ENCODE assay signal across 14 cellular contexts in genomic region chr7:134071355-134072331, GRCh38. TPM values are rescaled to one million over a fixed set of nuclear protein-coding genes. Genes with fewer than 3 reads are reported as not detected.
DNase-seq lines count a peak whose midpoint lies in the region; ATAC-seq, FAIRE-seq and TF ChIP-seq lines count a peak whose summit lies in the region.
"Had no signal": no experiment of that assay in that cellular context is flagged by ENCODE, and none has a peak within 500 bp of the region (broad histone marks: within the 10 kb centered on the region; RNA-seq: fewer than 3 reads in every experiment).

No MANE protein-coding gene starts in this region.

- H3K9me3 ChIP-seq in Peyer's patch (no peaks in the 10 kb centered on the region), HepG2 (ENCODE audit: low read length) (no peaks in the 10 kb centered on the region)
- H3K9me3 ChIP-seq: upper lobe of right lung had no signal

- H3K27me3 ChIP-seq in GM06990 (replicated peaks; ENCODE audit: control insufficient read depth, insufficient read depth, low read length) (no peaks in the 10 kb centered on the region), Peyer's patch (no peaks in the 10 kb centered on the region), HepG2 (ENCODE audit: control insufficient read depth in 1 of 2, insufficient read depth in 2 of 2, low read length in 2 of 2) (no peaks in the 10 kb centered on the region)
- H3K27me3 ChIP-seq: upper lobe of right lung had no signal

- no peak for FAIRE-seq in HepG2 (lab: Jason Lieb, UNC)
- FAIRE-seq: A204.1 had no signal

- no peak overlapping the region for H3K4me2 ChIP-seq in HepG2 (ENCODE audit: low read depth, low read length)

- CTCF ChIA-PET in HepG2 (lab: Yijun Ruan, JAX; ENCODE audit: low intra/inter-chr PET ratio, low total read pairs), result no interaction called here

- BruUV-seq in HepG2 (replicated peaks; lab: Mats Ljungman, UMichigan), result no TSS peak

- H3K27ac Mint-ChIP-seq in type B pancreatic cell, result no peak overlapping the region

- peak; percentile 85 for ATAC-seq in GM19043 (IDR thresholded peaks at IDR 0.05; ENCODE audit: low read depth, unreplicated experiment)
- ATAC-seq in HG02571 (IDR thresholded peaks at IDR 0.05; ENCODE audit: unreplicated experiment), result peak; percentile 90
- ATAC-seq in HG03342 (IDR thresholded peaks at IDR 0.05; ENCODE audit: unreplicated experiment), result peak; percentile 84
- no peak for ATAC-seq in HepG2
- ATAC-seq: upper lobe of right lung had no signal

- in situ Hi-C loops in HepG2 (cut with HindIII; ENCODE audit: extremely low pct_ligation_motif_present, low pct_unique_long_range_greater_than_20kb), result no loop called here

- H3K9me3 Mint-ChIP-seq in type B pancreatic cell, result peaks cover 5% of the 10 kb centered on the region

- no peaks in the 10 kb centered on the region for H3K79me2 ChIP-seq in HepG2 (ENCODE audit: insufficient read depth, low read length)

- peaks cover 10% of the 10 kb centered on the region for H3K36me3 Mint-ChIP-seq in type B pancreatic cell

- TF ChIP-seq RAD21 in HepG2 (CRISPR knock-in tag; IDR thresholded peaks at IDR 0.05), result no peak

- no peak for TF ChIP-seq CTCF in GM06990 (IDR thresholded peaks at IDR 0.05; ENCODE audit: insufficient read depth, low read length, poor library complexity, severe bottlenecking)
- no peak for TF ChIP-seq CTCF in Peyer's patch (IDR thresholded peaks at IDR 0.05)
- TF ChIP-seq CTCF in HepG2 (CRISPR knock-in tag; IDR thresholded peaks at IDR 0.05), result no peak
- TF ChIP-seq CTCF in type B pancreatic cell (conservative IDR thresholded peaks at IDR 0.05), result no peak

- peak; percentile 26 for DNase-seq in GM06990 (ENCODE audit: extremely low read depth, insufficient read length)
- DNase-seq in Peyer's patch, result no peak
- DNase-seq in HepG2 (ENCODE audit: low spot score), result no peak
- DNase-seq in type B pancreatic cell (ENCODE audit: extremely low spot score, unreplicated experiment), result no peak
- DNase-seq in HK-2 (ENCODE audit: unreplicated experiment), result no peak
- DNase-seq: DMS79, GM23248, hypothalamus, RPMI8226, upper lobe of right lung had no signal

- no peaks in the 10 kb centered on the region for H3K4me1 Mint-ChIP-seq in type B pancreatic cell (ENCODE audit: unreplicated experiment)

- H4K20me1 ChIP-seq in HepG2 (ENCODE audit: insufficient read depth, low read length), result no peaks in the 10 kb centered on the region

- H3K27me3 Mint-ChIP-seq in type B pancreatic cell, result no peaks in the 10 kb centered on the region

- H3K4me3 ChIP-seq in GM06990 (replicated peaks; ENCODE audit: low read depth, low read length), result no peak overlapping the region
- H3K4me3 ChIP-seq in Peyer's patch, result no peak overlapping the region
- H3K4me3 ChIP-seq in HepG2 (replicated peaks in 1 of 3; ENCODE audit: insufficient read depth in 1 of 3, low read depth in 2 of 3, low read length in 3 of 3), result no peak overlapping the region
- H3K4me3 ChIP-seq: GM23248, upper lobe of right lung had no signal

- intact Hi-C loops in HepG2 (cut with micrococcal nuclease; ENCODE audit: unreplicated experiment), result no loop called here

- no peak overlapping the region for H3K4me3 Mint-ChIP-seq in type B pancreatic cell

- TF ChIP-seq POLR2A in Peyer's patch (IDR thresholded peaks at IDR 0.05) (no peak), HepG2 (IDR thresholded peaks at IDR 0.05; ENCODE audit: insufficient read depth in 1 of 2, low read depth in 2 of 2, low read length in 2 of 2) (no peak)

- no peak overlapping the region for H2AFZ ChIP-seq in HepG2 (ENCODE audit: low read length)
- H2AFZ ChIP-seq: GM23248 had no signal

- H3K27ac ChIP-seq in Peyer's patch (no peak overlapping the region), HepG2 (ENCODE audit: extremely low read length, insufficient read depth, low read length) (no peak overlapping the region)
- H3K27ac ChIP-seq: GM23248, upper lobe of right lung had no signal

- no peak for TF ChIP-seq EP300 in HepG2 (IDR thresholded peaks at IDR 0.05; ENCODE audit: low read depth in 2 of 2, low read length in 2 of 2)
- TF ChIP-seq EP300 in HepG2 (CRISPR knock-in tag; IDR thresholded peaks at IDR 0.05; ENCODE audit: borderline replicate concordance), result no peak

- no peak overlapping the region for H3K9ac ChIP-seq in HepG2 (ENCODE audit: insufficient read depth, low read depth, low read length)
- H3K9ac ChIP-seq: GM23248 had no signal

- H3K4me1 ChIP-seq in Peyer's patch (no peaks in the 10 kb centered on the region), HepG2 (ENCODE audit: insufficient read depth, low read length) (no peaks in the 10 kb centered on the region)
- H3K4me1 ChIP-seq: upper lobe of right lung had no signal

- POLR2A ChIA-PET in HepG2 (lab: Yijun Ruan, JAX), result no interaction called here

- H3K36me3 ChIP-seq in GM06990 (ENCODE audit: control insufficient read depth, insufficient read depth, low read length) (no peaks in the 10 kb centered on the region), Peyer's patch (no peaks in the 10 kb centered on the region), HepG2 (replicated peaks in 1 of 2; ENCODE audit: control insufficient read depth in 1 of 2, insufficient read depth in 2 of 2, low read length in 2 of 2) (no peaks in the 10 kb centered on the region)
- H3K36me3 ChIP-seq: upper lobe of right lung had no signal

TF ChIP-seq in HepG2, 621 proteins besides CTCF, POLR2A, EP300 and RAD21 (continues in another document):
- TF ChIP-seq ZBTB42 (CRISPR knock-in tag; IDR thresholded peaks at IDR 0.05), result no peak
- no peak for TF ChIP-seq PRDM15 (CRISPR knock-in tag; IDR thresholded peaks at IDR 0.05)
- TF ChIP-seq ZNF788 (CRISPR knock-in tag; IDR thresholded peaks at IDR 0.05; ENCODE audit: borderline replicate concordance), result no peak
- TF ChIP-seq YEATS4 (CRISPR knock-in tag; IDR thresholded peaks at IDR 0.05; ENCODE audit: borderline replicate concordance), result no peak
- no peak for TF ChIP-seq CSRNP2 (CRISPR knock-in tag; conservative IDR thresholded peaks at IDR 0.05; ENCODE audit: low read depth)

RNA-seq across cellular contexts. Expression of gene LRGUK, which starts 55.5 kb away (rescaled TPM):
- total RNA-seq in Peyer's patch (1 to 10 TPM in 2 of 4 donors, under 1 TPM in 2; 0.40 to 3.3 (median 1.0) TPM), HepG2 (2016; rRNA removed; fragmentation: Illumina TruSeq; extraction: Trizol) (0.18 TPM in 1 of 2 replicates, not detected in the other), type B pancreatic cell (ENCODE audit: low replicate concordance) (0.57 and 2.0 TPM in 2 replicates)
- total RNA-seq in HepG2 (2016; cell fraction: cytosol; rRNA removed; fragmentation: Illumina TruSeq; extraction: Trizol; ENCODE audit: low read depth), result 0.30 and 0.44 TPM in 2 replicates
- total RNA-seq in HepG2 (2016; cell fraction: insoluble cytoplasmic fraction; rRNA removed; fragmentation: Illumina TruSeq; extraction: Trizol), result 0.04 and 0.15 TPM in 2 replicates
- total RNA-seq in HepG2 (2016; cell fraction: membrane; rRNA removed; fragmentation: Illumina TruSeq; extraction: Trizol), result 0.07 and 0.15 TPM in 2 replicates
- 0.22 and 1.1 TPM in 2 replicates for total RNA-seq in HepG2 (2016; cell fraction: nucleus; rRNA removed; fragmentation: Illumina TruSeq; extraction: Trizol)
- polyA plus RNA-seq in HepG2 (2011; rRNA removed), result 0.13 and 0.20 TPM in 2 replicates
- 0.01 and 0.05 TPM in 2 replicates for polyA plus RNA-seq in HepG2 (2011; cell fraction: cytosol; rRNA removed)
- polyA plus RNA-seq in HepG2 (2011; cell fraction: nucleus; rRNA removed), result 0.40 and 0.42 TPM in 2 replicates
- 0.11 TPM in 1 of 2 replicates, not detected in the other for polyA plus RNA-seq in HepG2 (2012)
- not detected in 2 replicates for polyA plus RNA-seq in HepG2 (2016; cell fraction: cytosol; fragmentation: Illumina TruSeq; extraction: Trizol; ENCODE audit: low read depth)
- not detected in 2 replicates for polyA plus RNA-seq in HepG2 (2016; cell fraction: insoluble cytoplasmic fraction; fragmentation: Illumina TruSeq; extraction: Trizol; ENCODE audit: low read depth)
- not detected in 2 replicates for polyA plus RNA-seq in HepG2 (2016; cell fraction: membrane; fragmentation: Illumina TruSeq; extraction: Trizol; ENCODE audit: low read depth)
- 0.38 and 0.39 TPM in 2 replicates for polyA plus RNA-seq in HepG2 (2016; cell fraction: nucleus; fragmentation: Illumina TruSeq; extraction: Trizol; ENCODE audit: insufficient read depth, low read depth)
- polyA minus RNA-seq in HepG2 (2011; rRNA and poly(A)+ RNA removed; ENCODE audit: low replicate concordance), result 0.04 and 1.3 TPM in 2 replicates
- polyA minus RNA-seq in HepG2 (2011; cell fraction: cytosol; rRNA and poly(A)+ RNA removed), result not detected in 2 replicates
- 0.62 and 1.4 TPM in 2 replicates for polyA minus RNA-seq in HepG2 (2011; cell fraction: nucleus; rRNA and poly(A)+ RNA removed)
- total RNA-seq: GM23248 had no signal
